Comparison of ENCODE assay signal across 25 cellular contexts in genomic region chr2:184006998-184007397, GRCh38.
DNase-seq lines count a peak whose midpoint lies in the region; ATAC-seq, FAIRE-seq and TF ChIP-seq lines count a peak whose summit lies in the region.
"Had no signal": no experiment of that assay in that cellular context is flagged by ENCODE, and none has a peak within 500 bp of the region (broad histone marks: within the 10 kb centered on the region; RNA-seq: fewer than 3 reads in every experiment).

No MANE protein-coding gene starts in this region.

- BruUV-seq in HepG2 (replicated peaks; lab: Mats Ljungman, UMichigan): no TSS peak

- TF ChIP-seq RAD21 in HepG2 (CRISPR knock-in tag; IDR thresholded peaks at IDR 0.05): no peak

- FAIRE-seq in GM12891 (lab: Jason Lieb, UNC) (peak; percentile 80), HepG2 (lab: Jason Lieb, UNC) (peak; percentile 43)

- no peaks in the 10 kb centered on the region for H3K36me3 ChIP-seq in HepG2 (replicated peaks in 1 of 2; ENCODE audit: control insufficient read depth in 1 of 2, insufficient read depth in 2 of 2, low read length in 2 of 2)
- H3K36me3 ChIP-seq: HAP-1, lower lobe of right lung, neutrophil, tibial artery had no signal

- H3K9ac ChIP-seq in HepG2 (ENCODE audit: insufficient read depth, low read depth, low read length): no peak overlapping the region

- no peak for TF ChIP-seq CTCF in HepG2 (CRISPR knock-in tag; IDR thresholded peaks at IDR 0.05)

- TF ChIP-seq EP300 in HepG2 (IDR thresholded peaks at IDR 0.05; ENCODE audit: low read depth in 2 of 2, low read length in 2 of 2) (no peak), HepG2 (CRISPR knock-in tag; IDR thresholded peaks at IDR 0.05; ENCODE audit: borderline replicate concordance) (no peak)

- H3K79me2 ChIP-seq in HepG2 (ENCODE audit: insufficient read depth, low read length): no peaks in the 10 kb centered on the region

- no peak overlapping the region for H2AFZ ChIP-seq in HepG2 (ENCODE audit: low read length)

- H4K20me1 ChIP-seq in HepG2 (ENCODE audit: insufficient read depth, low read length): no peaks in the 10 kb centered on the region

- no peaks in the 10 kb centered on the region for H3K9me3 ChIP-seq in HepG2 (ENCODE audit: low read length)
- H3K9me3 ChIP-seq: HAP-1, lower lobe of right lung, neutrophil, tibial artery had no signal

- DNase-seq in GM12891 (ENCODE audit: insufficient read length, low spot score): no peak
- peak; percentile 54 for DNase-seq in NCI-H2029 treated with DMSO at 0.1 percent for 48 hours (lab: John Stamatoyannopoulos, UW)
- DNase-seq in NCI-H748 (lab: John Stamatoyannopoulos, UW; ENCODE audit: unreplicated experiment): peak; percentile 80
- peak; percentile 65 for DNase-seq in HepG2 (ENCODE audit: low spot score)
- no peak for DNase-seq in dermis blood vessel endothelial cell
- DNase-seq in AG08396 (ENCODE audit: low spot score): no peak
- no peak for DNase-seq in NCI-H1105 treated with DMSO at 0.1 percent for 48 hours (lab: John Stamatoyannopoulos, UW)
- DNase-seq: activated CD8-positive, alpha-beta T cell treated with anti-CD3 and anti-CD28 coated beads, Interleukin-2, amount 10 ng/mL, durations not matched to agents 7 days and 5 days; activated naive CD4-positive, alpha-beta T cell treated with anti-CD3 and anti-CD28 coated beads for 36 hours; activated T-cell treated with anti-CD3 and anti-CD28 coated beads, Interleukin-2, amount 50 U/mL, for 24 hours; CD4-positive, alpha-beta memory T cell; DND-41; erythroblast; foreskin keratinocyte; hippocampal formation; lower lobe of right lung; NCI-H1436 treated with DMSO at 0.1 percent for 48 hours; stimulated activated CD4-positive, alpha-beta T cell treated with anti-CD3 and anti-CD28 coated beads, Interleukin-2, amount 100 ng/mL, for 48 hours; stimulated activated naive CD8-positive, alpha-beta T cell treated with anti-CD3 and anti-CD28 coated beads, Interleukin-15, Interleukin-2, amounts not matched to agents 100 U/mL and 50 U/mL, for 24 hours; tibial artery had no signal

- WGBS in HepG2 (ENCODE audit: low lambda C conversion rate): 0% methylated on average over 1 of the region's 1 CpG

- POLR2A ChIA-PET in HepG2 (lab: Yijun Ruan, JAX): no interaction called here

- H3K4me1 ChIP-seq in HepG2 (ENCODE audit: insufficient read depth, low read length): peaks cover 8% of the 10 kb centered on the region; the same call in 1 of the 2 replicates
- H3K4me1 ChIP-seq: foreskin keratinocyte, HAP-1, lower lobe of right lung had no signal

- H3K4me3 ChIP-seq in HepG2 (replicated peaks in 1 of 3; ENCODE audit: insufficient read depth in 1 of 3, low read depth in 2 of 3, low read length in 3 of 3): no peak overlapping the region
- H3K4me3 ChIP-seq: HAP-1, lower lobe of right lung, skin epidermis, tibial artery had no signal

- CTCF ChIA-PET in HepG2 (lab: Yijun Ruan, JAX; ENCODE audit: low intra/inter-chr PET ratio, low total read pairs): no interaction called here

- in situ Hi-C loops in HepG2 (cut with HindIII; ENCODE audit: extremely low pct_ligation_motif_present, low pct_unique_long_range_greater_than_20kb): no loop called here

- no peaks in the 10 kb centered on the region for H3K27me3 ChIP-seq in HepG2 (ENCODE audit: control insufficient read depth in 1 of 2, insufficient read depth in 2 of 2, low read length in 2 of 2)
- H3K27me3 ChIP-seq: foreskin keratinocyte, neutrophil, tibial artery had no signal

- TF ChIP-seq POLR2A in GM12891 (IDR thresholded peaks at IDR 0.05; ENCODE audit: low read depth, low read length): no peak
- no peak for TF ChIP-seq POLR2A in HepG2 (IDR thresholded peaks at IDR 0.05; ENCODE audit: insufficient read depth in 1 of 2, low read depth in 2 of 2, low read length in 2 of 2)

- H3K4me2 ChIP-seq in HepG2 (ENCODE audit: low read depth, low read length): no peak overlapping the region

- intact Hi-C loops in HepG2 (cut with micrococcal nuclease; ENCODE audit: unreplicated experiment): no loop called here

- ATAC-seq in HepG2 (peak; percentile 96), GM19455 (IDR thresholded peaks at IDR 0.05; ENCODE audit: unreplicated experiment) (no peak)
- ATAC-seq: activated CD4-positive, CD25-positive, alpha-beta regulatory T cell treated with anti-CD3 and anti-CD28 coated beads, Interleukin-2, amount 50 U/mL, for 24 hours; activated CD8-positive, alpha-beta T cell treated with anti-CD3 and anti-CD28 coated beads, Interleukin-2, amount 10 ng/mL, durations not matched to agents 7 days and 5 days; foreskin keratinocyte; stimulated activated naive CD8-positive, alpha-beta T cell treated with anti-CD3 and anti-CD28 coated beads, Interleukin-15, Interleukin-2, amounts not matched to agents 100 U/mL and 50 U/mL, for 24 hours had no signal

- H3K27ac ChIP-seq in HepG2 (ENCODE audit: extremely low read length, insufficient read depth, low read length): no peak overlapping the region
- H3K27ac ChIP-seq: foreskin keratinocyte, lower lobe of right lung, neutrophil, skin epidermis, tibial artery had no signal

TF ChIP-seq in GM12891, 5 proteins besides CTCF, POLR2A, EP300 and RAD21:
- TF ChIP-seq TAF1 (IDR thresholded peaks at IDR 0.05; ENCODE audit: low read depth, low read length) (no peak), POLR2AphosphoS5 (IDR thresholded peaks at IDR 0.05; ENCODE audit: low read depth, low read length) (no peak), PAX5 (IDR thresholded peaks at IDR 0.05; ENCODE audit: insufficient read depth, low read length, severe bottlenecking) (no peak), POU2F2 (IDR thresholded peaks at IDR 0.05; ENCODE audit: low read depth, low read length) (no peak), SPI1 (IDR thresholded peaks at IDR 0.05; ENCODE audit: low read depth, low read length) (no peak)

TF ChIP-seq in HepG2, 621 proteins besides CTCF, POLR2A, EP300 and RAD21 (continues in another document):
- TF ChIP-seq NPAS2 (CRISPR knock-in tag; IDR thresholded peaks at IDR 0.05; ENCODE audit: borderline replicate concordance) (no peak), CERS6 (CRISPR knock-in tag; IDR thresholded peaks at IDR 0.05) (no peak), GABPB1 (CRISPR knock-in tag; IDR thresholded peaks at IDR 0.05) (no peak), ZBTB10 (CRISPR knock-in tag; IDR thresholded peaks at IDR 0.05; ENCODE audit: borderline replicate concordance) (no peak), RARA (CRISPR knock-in tag; IDR thresholded peaks at IDR 0.05) (peak; percentile 54), SMAD9 (CRISPR knock-in tag; IDR thresholded peaks at IDR 0.05) (no peak)
- TF ChIP-seq, protein P1, sequence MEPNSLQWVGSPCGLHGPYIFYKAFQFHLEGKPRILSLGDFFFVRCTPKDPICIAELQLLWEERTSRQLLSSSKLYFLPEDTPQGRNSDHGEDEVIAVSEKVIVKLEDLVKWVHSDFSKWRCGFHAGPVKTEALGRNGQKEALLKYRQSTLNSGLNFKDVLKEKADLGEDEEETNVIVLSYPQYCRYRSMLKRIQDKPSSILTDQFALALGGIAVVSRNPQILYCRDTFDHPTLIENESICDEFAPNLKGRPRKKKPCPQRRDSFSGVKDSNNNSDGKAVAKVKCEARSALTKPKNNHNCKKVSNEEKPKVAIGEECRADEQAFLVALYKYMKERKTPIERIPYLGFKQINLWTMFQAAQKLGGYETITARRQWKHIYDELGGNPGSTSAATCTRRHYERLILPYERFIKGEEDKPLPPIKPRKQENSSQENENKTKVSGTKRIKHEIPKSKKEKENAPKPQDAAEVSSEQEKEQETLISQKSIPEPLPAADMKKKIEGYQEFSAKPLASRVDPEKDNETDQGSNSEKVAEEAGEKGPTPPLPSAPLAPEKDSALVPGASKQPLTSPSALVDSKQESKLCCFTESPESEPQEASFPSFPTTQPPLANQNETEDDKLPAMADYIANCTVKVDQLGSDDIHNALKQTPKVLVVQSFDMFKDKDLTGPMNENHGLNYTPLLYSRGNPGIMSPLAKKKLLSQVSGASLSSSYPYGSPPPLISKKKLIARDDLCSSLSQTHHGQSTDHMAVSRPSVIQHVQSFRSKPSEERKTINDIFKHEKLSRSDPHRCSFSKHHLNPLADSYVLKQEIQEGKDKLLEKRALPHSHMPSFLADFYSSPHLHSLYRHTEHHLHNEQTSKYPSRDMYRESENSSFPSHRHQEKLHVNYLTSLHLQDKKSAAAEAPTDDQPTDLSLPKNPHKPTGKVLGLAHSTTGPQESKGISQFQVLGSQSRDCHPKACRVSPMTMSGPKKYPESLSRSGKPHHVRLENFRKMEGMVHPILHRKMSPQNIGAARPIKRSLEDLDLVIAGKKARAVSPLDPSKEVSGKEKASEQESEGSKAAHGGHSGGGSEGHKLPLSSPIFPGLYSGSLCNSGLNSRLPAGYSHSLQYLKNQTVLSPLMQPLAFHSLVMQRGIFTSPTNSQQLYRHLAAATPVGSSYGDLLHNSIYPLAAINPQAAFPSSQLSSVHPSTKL (CRISPR knock-in tag; IDR thresholded peaks at IDR 0.05): peak; percentile 65

Comparison
In these comparisons a context has a peak if more than half of its experiments do, and no peak if none do; other contexts are left out.
1. DNase-seq: peak in NCI-H2029 treated with DMSO at 0.1 percent for 48 hours (single experiment), NCI-H748 (single experiment) and HepG2 (single experiment); none in GM12891 (single experiment), dermis blood vessel endothelial cell (single experiment), AG08396 (single experiment) and NCI-H1105 treated with DMSO at 0.1 percent for 48 hours (single experiment).